ENCODE assay signal across 8 cellular contexts in the genomic region with DNA sequence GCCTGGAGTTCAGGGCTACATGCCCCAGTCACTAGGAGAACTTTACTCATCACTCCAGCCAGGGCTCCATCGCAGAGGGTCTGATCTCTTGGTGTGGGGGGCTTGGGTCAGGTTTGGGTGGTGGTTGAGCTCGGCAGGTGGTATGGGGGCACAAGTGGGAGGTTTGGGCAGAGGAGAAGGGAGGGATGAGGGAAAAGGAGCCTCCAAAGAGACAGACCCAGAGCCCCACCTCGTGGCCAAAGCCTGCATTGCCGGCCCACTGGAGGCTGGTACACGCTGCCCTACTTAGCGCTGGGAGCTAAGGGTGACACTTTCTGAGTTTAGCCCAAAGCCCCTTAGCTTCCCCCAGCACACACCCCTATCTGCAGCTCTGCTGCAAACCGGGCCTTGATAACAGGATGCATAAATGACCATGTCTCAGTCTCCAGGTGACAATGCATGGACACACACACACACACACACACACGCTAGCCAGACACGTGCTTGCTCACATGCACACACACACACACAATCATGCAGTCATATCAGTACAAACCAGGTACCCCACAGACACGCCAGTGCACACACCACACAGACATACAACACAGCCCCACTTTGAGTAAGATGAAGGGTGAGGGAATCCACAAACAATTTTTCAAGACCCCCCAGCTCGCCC. TPM values are rescaled to one million over a fixed set of nuclear protein-coding genes. Genes with fewer than 3 reads are reported as not detected.
DNase-seq lines count a peak whose midpoint lies in the region; ATAC-seq lines count a peak whose summit lies in the region.

No MANE protein-coding gene starts in this region.

- peak; percentile 86 for ATAC-seq in left lobe of liver
- ATAC-seq in GM18873 (IDR thresholded peaks at IDR 0.05; ENCODE audit: low FRiP score, unreplicated experiment): no peak

- DNase-seq in NCI-H1417 (lab: John Stamatoyannopoulos, UW) (peak; percentile 39 to 55 (median 47)), NCI-H1417 treated with DMSO at 0.1 percent for 48 hours (lab: John Stamatoyannopoulos, UW) (no peak), NAMALWA (ENCODE audit: low spot score) (peak; percentile 73), left lobe of liver (ENCODE audit: low spot score) (peak; percentile 81)
- DNase-seq in activated CD4-positive, alpha-beta T cell treated with anti-CD3 and anti-CD28 coated beads for 1 hour: peak; percentile 65
- peak; percentile 60 for DNase-seq in central memory CD4-positive, alpha-beta T cell
- peak; percentile 71 to 85 for DNase-seq in stimulated activated CD4-positive, alpha-beta T cell treated with anti-CD3 and anti-CD28 coated beads, Interleukin-4, amount 100 ng/mL, for 48 hours (ENCODE audit: low read depth in 2 of 2)

RNA-seq across cellular contexts. Expression of a gene that starts 14.7 kb away (rescaled TPM):
- total RNA-seq in left lobe of liver: 11.1 TPM

RNA-seq across cellular contexts. Expression of a gene that starts 16.6 kb away (rescaled TPM):
- total RNA-seq in left lobe of liver: 0.13 TPM

RNA-seq across cellular contexts. Expression of a gene that starts 16.7 kb away (rescaled TPM):
- 5.2 TPM for total RNA-seq in left lobe of liver

RNA-seq across cellular contexts. Expression of a gene that starts 27.0 kb away (rescaled TPM):
- total RNA-seq in left lobe of liver: 3.2 TPM

RNA-seq across cellular contexts. Expression of a gene that starts 27.1 kb away (rescaled TPM):
- total RNA-seq in left lobe of liver: 43.6 TPM
